In the genomic region with DNA sequence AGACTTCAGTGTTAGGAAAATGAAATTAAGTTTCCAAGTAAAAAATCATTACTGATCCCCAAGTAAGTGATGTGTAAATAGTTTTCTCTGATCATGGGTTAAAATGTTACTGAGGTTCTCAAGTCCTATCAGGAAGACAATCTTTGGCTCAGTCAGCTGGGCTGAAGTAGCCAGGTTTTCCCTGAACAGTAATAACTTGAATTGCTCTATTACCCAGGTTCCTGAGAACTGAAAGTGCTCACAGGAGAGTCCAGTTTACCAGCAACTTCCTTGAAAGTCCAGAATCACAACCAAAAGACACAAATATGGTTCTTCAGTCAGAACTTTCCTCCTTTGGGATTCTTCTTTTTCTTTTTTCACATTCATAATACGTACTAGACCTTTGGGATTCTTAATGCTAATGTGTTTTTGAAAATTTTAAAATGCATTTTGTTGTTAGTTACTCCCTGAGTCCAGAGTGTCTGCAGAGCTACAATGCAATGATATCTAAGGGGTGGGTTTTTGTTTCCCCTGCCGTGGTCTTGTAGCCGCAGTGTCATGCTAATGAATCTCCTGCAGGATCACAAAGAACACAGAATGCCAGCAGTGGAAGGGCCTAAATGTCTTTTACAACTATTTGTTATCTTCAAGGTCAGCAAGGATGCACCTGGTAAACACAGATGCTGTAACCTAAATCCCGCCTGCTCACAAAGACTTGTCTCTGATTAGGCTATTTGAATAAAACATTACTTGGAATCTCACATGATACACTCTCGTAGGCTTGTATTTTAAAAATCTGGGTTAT, we compare ENCODE assay signal across 22 cellular contexts.
"Had no signal": no experiment of that assay in that cellular context is flagged by ENCODE, and none has a peak within 500 bp of the region (broad histone marks: within the 10 kb centered on the region; RNA-seq: fewer than 3 reads in every experiment).

No MANE protein-coding gene starts in this region.

- H3K4me3 ChIP-seq: dorsolateral prefrontal cortex, upper lobe of left lung had no signal

- H3K27ac ChIP-seq: brain microvascular endothelial cell, dorsolateral prefrontal cortex, epithelial cell of prostate, foreskin keratinocyte, upper lobe of left lung, VCaP had no signal

- H3K4me3 Mint-ChIP-seq: activated T-cell treated with anti-CD3 and anti-CD28 coated beads, Interleukin-2, amount 50 U/mL, for 72 hours; naive B cell; stimulated activated naive CD8-positive, alpha-beta T cell treated with anti-CD3 and anti-CD28 coated beads, Interleukin-15, amount 100 ng/mL, for 72 hours had no signal

- H3K9me3 Mint-ChIP-seq: stimulated activated naive CD8-positive, alpha-beta T cell treated with anti-CD3 and anti-CD28 coated beads, Interleukin-15, amount 100 ng/mL, for 72 hours had no signal

- H3K27ac Mint-ChIP-seq: activated T-cell treated with anti-CD3 and anti-CD28 coated beads, Interleukin-2, amount 50 U/mL, for 72 hours; naive B cell; stimulated activated naive CD8-positive, alpha-beta T cell treated with anti-CD3 and anti-CD28 coated beads, Interleukin-15, amount 100 ng/mL, for 72 hours had no signal

- DNase-seq: activated CD4-positive, alpha-beta T cell treated with anti-CD3 and anti-CD28 coated beads for 1 hour; activated CD8-positive, alpha-beta memory T cell treated with anti-CD3 and anti-CD28 coated beads for 24 hours; activated CD8-positive, alpha-beta memory T cell treated with anti-CD3 and anti-CD28 coated beads, Interleukin-2, amount 50 U/mL, for 48 hours; activated effector memory CD4-positive, alpha-beta T cell treated with anti-CD3 and anti-CD28 coated beads, Interleukin-2, amount 50 U/mL, for 16 hours; activated naive CD4-positive, alpha-beta T cell treated with anti-CD3 and anti-CD28 coated beads, Interleukin-2, amount 50 U/mL, for 16 hours; activated T-cell treated with anti-CD3 and anti-CD28 coated beads, Interleukin-2, amount 50 U/mL, for 72 hours; aorta; brain microvascular endothelial cell; central memory CD4-positive, alpha-beta T cell; dorsolateral prefrontal cortex; foreskin keratinocyte; glutamatergic neuron; kidney; left ventricle myocardium superior; naive B cell; stimulated activated CD4-positive, alpha-beta T cell treated with anti-CD3 and anti-CD28 coated beads, Interleukin-2, amount 100 ng/mL, for 24 hours; stimulated activated naive CD8-positive, alpha-beta T cell treated with anti-CD3 and anti-CD28 coated beads, Interleukin-15, amount 100 ng/mL, for 72 hours; SW 1271; T-helper 2 cell; upper lobe of left lung had no signal

- H3K36me3 ChIP-seq: brain microvascular endothelial cell, upper lobe of left lung had no signal

- H3K4me1 ChIP-seq: foreskin keratinocyte, upper lobe of left lung had no signal

- H3K36me3 Mint-ChIP-seq: naive B cell had no signal

- H3K27me3 ChIP-seq: brain microvascular endothelial cell, upper lobe of left lung had no signal

- H3K27me3 Mint-ChIP-seq: stimulated activated naive CD8-positive, alpha-beta T cell treated with anti-CD3 and anti-CD28 coated beads, Interleukin-15, amount 100 ng/mL, for 72 hours had no signal

- H3K9me3 ChIP-seq: upper lobe of left lung had no signal

- H3K4me1 Mint-ChIP-seq: naive B cell; stimulated activated naive CD8-positive, alpha-beta T cell treated with anti-CD3 and anti-CD28 coated beads, Interleukin-15, amount 100 ng/mL, for 72 hours had no signal

- ATAC-seq: activated T-cell treated with anti-CD3 and anti-CD28 coated beads, Interleukin-2, amount 50 U/mL, for 72 hours; foreskin keratinocyte; left ventricle myocardium superior; stimulated activated naive CD8-positive, alpha-beta T cell treated with anti-CD3 and anti-CD28 coated beads, Interleukin-15, amount 100 ng/mL, for 72 hours had no signal
